ENCODE assay signal across 12 cellular contexts in the genomic region with DNA sequence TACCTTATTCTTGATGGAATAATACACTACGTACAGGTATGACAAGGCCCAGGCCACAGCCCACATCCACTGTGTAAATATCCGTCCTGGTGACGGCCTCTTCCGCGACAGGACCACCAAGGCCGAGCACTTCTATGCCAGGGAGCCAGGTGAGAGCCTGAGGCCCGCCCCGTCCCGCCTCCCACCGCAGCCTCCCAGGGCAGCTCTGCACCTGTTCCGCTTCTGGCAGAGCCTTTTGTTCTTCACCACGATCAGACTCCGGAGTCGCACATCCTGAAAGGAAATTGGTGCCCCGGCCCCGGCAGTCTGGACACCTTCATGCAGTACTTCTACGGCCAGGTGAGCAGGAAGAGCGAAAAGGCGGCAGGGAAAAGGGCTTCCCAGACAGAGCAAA. TPM values are rescaled to one million over a fixed set of nuclear protein-coding genes. Genes with fewer than 3 reads are reported as not detected.
DNase-seq lines count a peak whose midpoint lies in the region; ATAC-seq and TF ChIP-seq lines count a peak whose summit lies in the region.
"Had no signal": no experiment of that assay in that cellular context is flagged by ENCODE, and none has a peak within 500 bp of the region (broad histone marks: within the 10 kb centered on the region; RNA-seq: fewer than 3 reads in every experiment).

No MANE protein-coding gene starts in this region.

- no peak overlapping the region for H3K27ac ChIP-seq in SK-N-MC

- H3K4me3 ChIP-seq in LNCaP clone FGC (ENCODE audit: low read depth, low read length), result peak overlapping the region; percentile 54
- H3K4me3 ChIP-seq in SK-N-MC, result peak overlapping the region; percentile 70
- peak overlapping the region; percentile 36 for H3K4me3 ChIP-seq in mucosa of stomach (ENCODE audit: low read length)

- in situ Hi-C loops in ACHN (cut with HindIII; ENCODE audit: low pct_ligation_motif_present, low pct_unique_long_range_greater_than_20kb, low sequenced_read_pairs), result no loop called here

- H3K36me3 ChIP-seq in SK-N-MC (ENCODE audit: insufficient read depth, low read length), result no peaks in the 10 kb centered on the region
- H3K36me3 ChIP-seq in mucosa of stomach (ENCODE audit: control insufficient read depth, insufficient read depth, low read length), result no peaks in the 10 kb centered on the region
- H3K36me3 ChIP-seq: gastroesophageal sphincter had no signal

- DNase-seq in DMS79 (lab: John Stamatoyannopoulos, UW) (peak; percentile 79), LNCaP clone FGC (ENCODE audit: low read depth) (no peak), SK-N-MC (ENCODE audit: low read depth, low spot score) (no peak), EL (no peak), natural killer cell (no peak), HPDE6-E6E7 (ENCODE audit: extremely low spot score) (no peak), ACHN (no peak)

- H3K9me3 ChIP-seq in SK-N-MC (ENCODE audit: low read depth, low read length), result no peaks in the 10 kb centered on the region
- no peaks in the 10 kb centered on the region for H3K9me3 ChIP-seq in mucosa of stomach (ENCODE audit: control insufficient read depth, low read length)
- H3K9me3 ChIP-seq: gastroesophageal sphincter had no signal

- no peak overlapping the region for H3K4me3 Mint-ChIP-seq in natural killer cell
- H3K4me3 Mint-ChIP-seq: activated CD4-positive, alpha-beta memory T cell treated with anti-CD3 and anti-CD28 coated beads for 36 hours; activated naive CD4-positive, alpha-beta T cell treated with anti-CD3 and anti-CD28 coated beads, Interleukin-2, amount 50 U/mL, for 24 hours had no signal

- H3K9ac ChIP-seq in SK-N-MC (ENCODE audit: insufficient read length), result peak overlapping the region; percentile 22
- peak overlapping the region; percentile 9 for H3K9ac ChIP-seq in mucosa of stomach (ENCODE audit: low read length)

- peaks cover 4% of the 10 kb centered on the region for H3K27me3 ChIP-seq in mucosa of stomach (ENCODE audit: control insufficient read depth, insufficient read depth, low read length)

- peaks cover 17% of the 10 kb centered on the region for H3K4me1 ChIP-seq in mucosa of stomach (ENCODE audit: control insufficient read depth, insufficient read depth, low read length)

- H3K4me1 Mint-ChIP-seq in natural killer cell, result peaks cover 0 to 22% of the 10 kb centered on the region in 2 donors

- H3K36me3 Mint-ChIP-seq in natural killer cell, result no peaks in the 10 kb centered on the region
- H3K36me3 Mint-ChIP-seq: activated CD4-positive, alpha-beta memory T cell treated with anti-CD3 and anti-CD28 coated beads for 36 hours had no signal

- H3K27me3 Mint-ChIP-seq in natural killer cell (ENCODE audit: low read depth in 2 of 2), result peaks cover 8 to 17% of the 10 kb centered on the region in 2 donors

- no peaks in the 10 kb centered on the region for H3K9me3 Mint-ChIP-seq in natural killer cell
- H3K9me3 Mint-ChIP-seq: activated CD4-positive, alpha-beta memory T cell treated with anti-CD3 and anti-CD28 coated beads for 36 hours; activated naive CD4-positive, alpha-beta T cell treated with anti-CD3 and anti-CD28 coated beads, Interleukin-2, amount 50 U/mL, for 24 hours had no signal

- H3K27ac Mint-ChIP-seq in natural killer cell, result no peak overlapping the region
- H3K27ac Mint-ChIP-seq: activated CD4-positive, alpha-beta memory T cell treated with anti-CD3 and anti-CD28 coated beads for 36 hours had no signal

- no peak for ATAC-seq in natural killer cell
- ATAC-seq: gastroesophageal sphincter had no signal

- intact Hi-C loops in natural killer cell (cut with micrococcal nuclease), result no loop called here

- no peak for TF ChIP-seq CTCF in LNCaP clone FGC (IDR thresholded peaks at IDR 0.05; ENCODE audit: control insufficient read depth, extremely low read depth, insufficient read depth)
- no peak for TF ChIP-seq CTCF in natural killer cell (IDR thresholded peaks at IDR 0.05)

RNA-seq across cellular contexts. Expression of a gene that starts 10.6 kb away (rescaled TPM):
- total RNA-seq in natural killer cell, result 10 to 100 TPM in 2 of 3 donors, 1 to 10 TPM in 1; 9.8 to 11.6 (median 10.9) TPM

RNA-seq across cellular contexts. Expression of a gene that starts 16.4 kb away (rescaled TPM):
- total RNA-seq in natural killer cell, result 1 to 10 TPM in 1 of 3 donors, under 1 TPM in 1, not detected in 1; 0.33 to 1.5 TPM
- total RNA-seq: HT1080 had no signal

RNA-seq across cellular contexts. Expression of a gene that starts 17.1 kb away (rescaled TPM):
- total RNA-seq in natural killer cell, result 10 to 100 TPM; 22.9 to 37.6 (median 27.8) TPM

RNA-seq across cellular contexts. Expression of a gene that starts 30.2 kb away (rescaled TPM):
- 100 to 1,000 TPM; 118 to 190 (median 125) TPM for total RNA-seq in natural killer cell
